Comparison of ENCODE assay signal across 20 cellular contexts in the genomic region with DNA sequence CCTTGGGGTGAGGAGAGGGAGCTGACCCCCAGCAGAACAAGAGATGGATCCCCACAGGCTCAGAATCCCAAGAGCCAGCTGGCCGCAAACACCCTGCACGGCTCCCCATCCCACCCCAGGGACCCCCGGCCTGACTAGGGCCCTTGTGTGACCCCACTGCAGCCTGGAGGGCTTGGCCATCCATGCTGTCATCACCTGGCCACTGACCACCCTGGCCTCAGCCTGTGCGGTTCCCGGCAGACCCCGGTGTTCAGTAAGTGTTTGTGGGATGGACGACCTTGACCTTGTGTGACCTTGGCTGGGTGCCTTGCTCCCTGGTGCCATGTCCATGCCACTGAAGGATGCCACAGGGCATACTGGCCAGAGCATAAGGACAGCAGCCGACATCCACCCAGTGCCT.
DNase-seq lines count a peak whose midpoint lies in the region; ATAC-seq, FAIRE-seq and TF ChIP-seq lines count a peak whose summit lies in the region.
"Had no signal": no experiment of that assay in that cellular context is flagged by ENCODE, and none has a peak within 500 bp of the region (broad histone marks: within the 10 kb centered on the region; RNA-seq: fewer than 3 reads in every experiment).

No MANE protein-coding gene starts in this region.

- H3K27me3 ChIP-seq in BLaER1 treated with 17β-estradiol and CSF1 and Interleukin-3, amounts not matched to agents 10 nM and 100 nM, result peaks cover 0 to 66% (median 22%) of the 10 kb centered on the region in 11 experiments; a peak in 13 of 22 replicates
- H3K27me3 ChIP-seq in RWPE2 (ENCODE audit: insufficient read depth, poor library complexity, severe bottlenecking), result no peaks in the 10 kb centered on the region
- H3K27me3 ChIP-seq in HepG2 (ENCODE audit: control insufficient read depth in 1 of 2, insufficient read depth in 2 of 2, low read length in 2 of 2), result peaks cover 42 to 91% of the 10 kb centered on the region in 2 experiments
- H3K27me3 ChIP-seq in GM23248 (replicated peaks; ENCODE audit: insufficient read depth), result no peaks in the 10 kb centered on the region

- TF ChIP-seq CTCF in RWPE2 (IDR thresholded peaks at IDR 0.05; ENCODE audit: poor library complexity, severe bottlenecking) (no peak), HepG2 (CRISPR knock-in tag; IDR thresholded peaks at IDR 0.05) (no peak)

- H3F3A ChIP-seq in GM23248 (ENCODE audit: insufficient read depth), result no peaks in the 10 kb centered on the region

- in situ Hi-C loops in HepG2 (cut with HindIII; ENCODE audit: extremely low pct_ligation_motif_present, low pct_unique_long_range_greater_than_20kb) (no loop called here), GM23248 (cut with MboI) (no loop called here)

- TF ChIP-seq EP300 in HepG2 (IDR thresholded peaks at IDR 0.05; ENCODE audit: low read depth in 2 of 2, low read length in 2 of 2) (no peak), HepG2 (CRISPR knock-in tag; IDR thresholded peaks at IDR 0.05; ENCODE audit: borderline replicate concordance) (no peak)

- H3K9ac ChIP-seq in BLaER1 treated with 17β-estradiol and CSF1 and Interleukin-3, amounts not matched to agents 10 nM and 100 nM, result no peak overlapping the region
- H3K9ac ChIP-seq in HepG2 (ENCODE audit: insufficient read depth, low read depth, low read length) (no peak overlapping the region), GM23248 (no peak overlapping the region)

- no peaks in the 10 kb centered on the region for H3K9me3 ChIP-seq in BLaER1 treated with 17β-estradiol and CSF1 and Interleukin-3, amounts not matched to agents 10 nM and 100 nM (replicated peaks in 1 of 11)
- H3K9me3 ChIP-seq in RWPE2 (ENCODE audit: severe bottlenecking) (no peaks in the 10 kb centered on the region), HepG2 (ENCODE audit: low read length) (no peaks in the 10 kb centered on the region), GM23248 (ENCODE audit: low read depth) (no peaks in the 10 kb centered on the region)
- H3K9me3 ChIP-seq: HAP-1 had no signal

- no TSS peak for BruUV-seq in HepG2 (replicated peaks; lab: Mats Ljungman, UMichigan)

- H3K27ac ChIP-seq in BLaER1 treated with 17β-estradiol and CSF1 and Interleukin-3, amounts not matched to agents 10 nM and 100 nM, result no peak overlapping the region
- H3K27ac ChIP-seq in RWPE2 (ENCODE audit: poor library complexity, severe bottlenecking) (no peak overlapping the region), HepG2 (ENCODE audit: extremely low read length, insufficient read depth, low read length) (no peak overlapping the region), GM23248 (no peak overlapping the region)

- FAIRE-seq in HepG2 (lab: Jason Lieb, UNC), result no peak
- FAIRE-seq: A204.1, G401.6, GM12891, GM19239 had no signal

- H3K36me3 ChIP-seq in BLaER1 treated with 17β-estradiol and CSF1 and Interleukin-3, amounts not matched to agents 10 nM and 100 nM, result no peaks in the 10 kb centered on the region
- no peaks in the 10 kb centered on the region for H3K36me3 ChIP-seq in RWPE2 (ENCODE audit: low read depth)
- H3K36me3 ChIP-seq in HepG2 (replicated peaks in 1 of 2; ENCODE audit: control insufficient read depth in 1 of 2, insufficient read depth in 2 of 2, low read length in 2 of 2), result no peaks in the 10 kb centered on the region
- no peaks in the 10 kb centered on the region for H3K36me3 ChIP-seq in GM23248 (ENCODE audit: low read depth)
- H3K36me3 ChIP-seq: HAP-1 had no signal

- WGBS in HepG2 (ENCODE audit: low lambda C conversion rate), result 5% methylated on average over 5 of the region's 8 CpGs
- 59 to 77% methylated on average over 5 to 8 of the region's 8 CpGs for WGBS in GM23248 (ENCODE audit: low coverage in 1 of 2, low lambda C conversion rate in 2 of 2, missing lambda C conversion rate in 2 of 2), 2 experiments

- H3K4me2 ChIP-seq in BLaER1 treated with 17β-estradiol and CSF1 and Interleukin-3, amounts not matched to agents 10 nM and 100 nM, result peak overlapping the region in 6 of 11 experiments; percentile 48 to 54 (median 52); a peak in 8 of 22 replicates
- H3K4me2 ChIP-seq in HepG2 (ENCODE audit: low read depth, low read length) (no peak overlapping the region), GM23248 (ENCODE audit: unreplicated experiment) (no peak overlapping the region)

- TF ChIP-seq POLR2A in HepG2 (IDR thresholded peaks at IDR 0.05; ENCODE audit: insufficient read depth in 1 of 2, low read depth in 2 of 2, low read length in 2 of 2), result no peak

- H3K4me1 ChIP-seq in BLaER1 treated with 17β-estradiol and CSF1 and Interleukin-3, amounts not matched to agents 10 nM and 100 nM, result peaks cover 27 to 78% (median 54%) of the 10 kb centered on the region in 10 experiments
- H3K4me1 ChIP-seq in RWPE2 (ENCODE audit: insufficient read depth, poor library complexity, severe bottlenecking) (no peaks in the 10 kb centered on the region), HepG2 (ENCODE audit: insufficient read depth, low read length) (peaks cover 5% of the 10 kb centered on the region; the same call in 1 of the 2 replicates), GM23248 (ENCODE audit: insufficient read depth) (no peaks in the 10 kb centered on the region)
- H3K4me1 ChIP-seq: HAP-1 had no signal

- intact Hi-C loops in HepG2 (cut with micrococcal nuclease; ENCODE audit: unreplicated experiment) (no loop called here), posterior vena cava (cut with DNase I) (no loop called here)

- DNase-seq in RWPE2 (ENCODE audit: low spot score), result peak; percentile 84
- no peak for DNase-seq in HepG2 (ENCODE audit: low spot score)
- DNase-seq in posterior vena cava (ENCODE audit: low spot score), result peak; percentile 76
- no peak for DNase-seq in AG08396 (ENCODE audit: low spot score)
- no peak for DNase-seq in NCI-H2196 (lab: John Stamatoyannopoulos, UW; ENCODE audit: unreplicated experiment)
- DNase-seq in NCI-H2029 (lab: John Stamatoyannopoulos, UW), result no peak
- DNase-seq in GM23248, result no peak
- DNase-seq: ACHN; AML-193; CD4-positive, CD25-positive, alpha-beta regulatory T cell; CD8-positive, alpha-beta memory T cell; COR-L47; DMS 273 treated with DMSO at 0.1 percent for 48 hours; DMS53 had no signal

- no peak for TF ChIP-seq RAD21 in HepG2 (CRISPR knock-in tag; IDR thresholded peaks at IDR 0.05)

- no peaks in the 10 kb centered on the region for H3K9me2 ChIP-seq in GM23248 (ENCODE audit: insufficient read depth)

- no peaks in the 10 kb centered on the region for H3K79me2 ChIP-seq in HepG2 (ENCODE audit: insufficient read depth, low read length)
- no peaks in the 10 kb centered on the region for H3K79me2 ChIP-seq in GM23248 (ENCODE audit: insufficient read depth)

- CTCF ChIA-PET in HepG2 (lab: Yijun Ruan, JAX; ENCODE audit: low intra/inter-chr PET ratio, low total read pairs), result no interaction called here

- POLR2A ChIA-PET in HepG2 (lab: Yijun Ruan, JAX), result no interaction called here

- no peak overlapping the region for H2AFZ ChIP-seq in HepG2 (ENCODE audit: low read length)
- no peak overlapping the region for H2AFZ ChIP-seq in GM23248

- ATAC-seq in RWPE2 (ENCODE audit: low read depth), result no peak
- ATAC-seq in HepG2, result no peak

- H4K20me1 ChIP-seq in BLaER1 treated with 17β-estradiol and CSF1 and Interleukin-3, amounts not matched to agents 10 nM and 100 nM, result peaks cover 0 to 55% (median 25%) of the 10 kb centered on the region in 11 experiments; a peak in 15 of 22 replicates
- peaks cover 3% of the 10 kb centered on the region; the same call in 1 of the 2 replicates for H4K20me1 ChIP-seq in HepG2 (ENCODE audit: insufficient read depth, low read length)
- H4K20me1 ChIP-seq in GM23248 (ENCODE audit: insufficient read depth), result no peaks in the 10 kb centered on the region

- H3K4me3 ChIP-seq in BLaER1 treated with 17β-estradiol and CSF1 and Interleukin-3, amounts not matched to agents 10 nM and 100 nM, result no peak overlapping the region
- H3K4me3 ChIP-seq in RWPE2 (ENCODE audit: severe bottlenecking) (no peak overlapping the region), HepG2 (replicated peaks in 1 of 3; ENCODE audit: insufficient read depth in 1 of 3, low read depth in 2 of 3, low read length in 3 of 3) (no peak overlapping the region), GM23248 (no peak overlapping the region)
- H3K4me3 ChIP-seq: HAP-1 had no signal

TF ChIP-seq in HepG2, 621 proteins besides CTCF, POLR2A, EP300 and RAD21:
- TF ChIP-seq NFAT5 (CRISPR knock-in tag; IDR thresholded peaks at IDR 0.05) (no peak), EED (CRISPR knock-in tag; IDR thresholded peaks at IDR 0.05) (0 out of 2 replicates have a peak, but pooled peaks have one; percentile 29)

Comparison
In these comparisons a context has a peak if more than half of its experiments do, and no peak if none do; other contexts are left out.
1. H3K4me2 ChIP-seq: peak in BLaER1 treated with 17β-estradiol and CSF1 and Interleukin-3, amounts not matched to agents 10 nM and 100 nM (6 of 11); none in HepG2 (single experiment) and GM23248 (single experiment).
2. DNase-seq: peak in RWPE2 (single experiment) and posterior vena cava (single experiment); none in HepG2 (single experiment), AG08396 (single experiment), NCI-H2196 (single experiment), NCI-H2029 (single experiment) and GM23248 (single experiment).